In the genomic region with DNA sequence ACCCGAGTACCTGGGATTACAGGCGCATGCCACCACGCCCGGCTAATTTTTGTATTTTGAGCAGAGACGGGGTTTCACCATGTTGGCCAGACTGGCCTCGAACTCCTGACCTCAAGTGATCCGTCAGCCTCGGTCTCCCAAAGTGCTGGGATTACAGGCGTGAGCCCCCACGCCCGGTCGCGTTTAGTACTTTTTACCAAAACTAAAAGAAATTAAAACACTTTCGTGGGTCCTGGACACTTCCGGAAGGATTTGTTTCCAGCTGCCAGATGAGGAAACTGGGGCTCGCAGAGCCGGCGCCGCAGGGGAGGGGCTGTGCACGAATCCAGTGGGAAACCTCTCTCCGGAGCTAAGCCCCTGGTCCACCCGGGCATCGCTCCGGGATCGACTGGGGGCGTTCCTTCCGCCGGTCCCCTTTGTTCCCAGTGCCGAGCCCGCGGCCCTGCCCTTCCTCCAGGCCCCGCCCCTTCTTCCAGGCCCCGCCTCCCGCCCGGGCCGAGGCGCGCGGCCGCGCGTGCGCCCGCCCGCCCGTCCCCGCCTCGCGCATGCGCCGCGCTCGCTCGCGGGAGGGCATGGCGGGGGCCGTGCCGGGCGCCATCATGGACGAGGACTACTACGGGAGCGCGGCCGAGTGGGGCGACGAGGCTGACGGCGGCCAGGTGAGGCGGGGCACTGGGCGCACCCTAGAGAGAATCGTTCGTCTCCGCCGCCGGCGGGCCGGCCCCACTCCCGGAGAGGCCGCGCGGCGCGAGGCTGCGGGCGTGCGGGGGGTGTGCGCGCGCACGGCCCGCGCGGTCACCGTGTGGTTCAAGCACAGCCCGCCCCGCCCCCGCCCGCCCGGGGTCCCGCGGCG, we compare ENCODE assay signal across 1 cellular context.
TF ChIP-seq lines count a peak whose summit lies in the region.

A gene with protein sequence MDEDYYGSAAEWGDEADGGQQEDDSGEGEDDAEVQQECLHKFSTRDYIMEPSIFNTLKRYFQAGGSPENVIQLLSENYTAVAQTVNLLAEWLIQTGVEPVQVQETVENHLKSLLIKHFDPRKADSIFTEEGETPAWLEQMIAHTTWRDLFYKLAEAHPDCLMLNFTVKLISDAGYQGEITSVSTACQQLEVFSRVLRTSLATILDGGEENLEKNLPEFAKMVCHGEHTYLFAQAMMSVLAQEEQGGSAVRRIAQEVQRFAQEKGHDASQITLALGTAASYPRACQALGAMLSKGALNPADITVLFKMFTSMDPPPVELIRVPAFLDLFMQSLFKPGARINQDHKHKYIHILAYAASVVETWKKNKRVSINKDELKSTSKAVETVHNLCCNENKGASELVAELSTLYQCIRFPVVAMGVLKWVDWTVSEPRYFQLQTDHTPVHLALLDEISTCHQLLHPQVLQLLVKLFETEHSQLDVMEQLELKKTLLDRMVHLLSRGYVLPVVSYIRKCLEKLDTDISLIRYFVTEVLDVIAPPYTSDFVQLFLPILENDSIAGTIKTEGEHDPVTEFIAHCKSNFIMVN (plus strand): TSS at position 546 of the 853 bp plus-strand sequence. CDS start 54 bp downstream, at position 600.

TF ChIP-seq in H1, 55 proteins besides CTCF, POLR2A, EP300 and RAD21 (continued from another document):
- no peak for TF ChIP-seq SP2 (IDR thresholded peaks at IDR 0.05; ENCODE audit: low read length)
- no peak for TF ChIP-seq SUZ12 (IDR thresholded peaks at IDR 0.05; ENCODE audit: low read length)
TF ChIP-seq in H1: peak in this region for 13.
